Comparison of ENCODE assay signal across 1 cellular context in genomic region chr11:7019500-7020182, GRCh38.
TF ChIP-seq lines count a peak whose summit lies in the region.

No MANE protein-coding gene starts in this region.

TF ChIP-seq in HepG2, 621 proteins besides CTCF, POLR2A, EP300 and RAD21 (continued from another document and continues in another):
- no peak for TF ChIP-seq ZNF318 (CRISPR knock-in tag; IDR thresholded peaks at IDR 0.05)
- no peak for TF ChIP-seq MATR3 (CRISPR knock-in tag; IDR thresholded peaks at IDR 0.05)
- TF ChIP-seq, protein P1, sequence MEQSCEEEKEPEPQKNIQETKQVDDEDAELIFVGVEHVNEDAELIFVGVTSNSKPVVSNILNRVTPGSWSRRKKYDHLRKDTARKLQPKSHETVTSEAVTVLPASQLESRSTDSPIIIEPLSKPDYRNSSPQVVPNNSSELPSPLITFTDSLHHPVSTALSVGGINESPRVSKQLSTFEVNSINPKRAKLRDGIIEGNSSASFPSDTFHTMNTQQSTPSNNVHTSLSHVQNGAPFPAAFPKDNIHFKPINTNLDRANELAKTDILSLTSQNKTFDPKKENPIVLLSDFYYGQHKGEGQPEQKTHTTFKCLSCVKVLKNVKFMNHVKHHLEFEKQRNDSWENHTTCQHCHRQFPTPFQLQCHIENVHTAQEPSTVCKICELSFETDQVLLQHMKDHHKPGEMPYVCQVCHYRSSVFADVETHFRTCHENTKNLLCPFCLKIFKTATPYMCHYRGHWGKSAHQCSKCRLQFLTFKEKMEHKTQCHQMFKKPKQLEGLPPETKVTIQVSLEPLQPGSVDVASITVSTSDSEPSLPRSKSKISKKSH (CRISPR knock-in tag; IDR thresholded peaks at IDR 0.05; ENCODE audit: borderline replicate concordance), result no peak
- no peak for TF ChIP-seq SOX5 (CRISPR knock-in tag; IDR thresholded peaks at IDR 0.05; ENCODE audit: borderline replicate concordance)
- no peak for TF ChIP-seq ZNF138 (CRISPR knock-in tag; IDR thresholded peaks at IDR 0.05; ENCODE audit: low read depth)
- TF ChIP-seq SETDB1 (CRISPR knock-in tag; IDR thresholded peaks at IDR 0.05; ENCODE audit: borderline replicate concordance), result no peak
- TF ChIP-seq KDM1A (CRISPR knock-in tag; IDR thresholded peaks at IDR 0.05), result peak; percentile 86
- TF ChIP-seq KAT8 (CRISPR knock-in tag; IDR thresholded peaks at IDR 0.05), result peak; percentile 15; the same call in 1 of the 2 replicates
- TF ChIP-seq TCF7L2 (IDR thresholded peaks at IDR 0.05; ENCODE audit: low read depth, low read length), result no peak
- no peak for TF ChIP-seq ZNF264 (CRISPR knock-in tag; IDR thresholded peaks at IDR 0.05)
- no peak for TF ChIP-seq RFX5 (IDR thresholded peaks at IDR 0.05; ENCODE audit: low read depth, low read length)
- TF ChIP-seq CC2D1A (CRISPR knock-in tag; IDR thresholded peaks at IDR 0.05), result no peak
- no peak for TF ChIP-seq ZNF234 (CRISPR knock-in tag; conservative IDR thresholded peaks at IDR 0.05)
- TF ChIP-seq ZUFSP (CRISPR knock-in tag; IDR thresholded peaks at IDR 0.05; ENCODE audit: borderline replicate concordance), result no peak
- TF ChIP-seq ATF3 (CRISPR knock-in tag; IDR thresholded peaks at IDR 0.05), result no peak
- TF ChIP-seq ADNP (CRISPR knock-in tag; IDR thresholded peaks at IDR 0.05), result 0 out of 2 replicates have a peak, but pooled peaks have one; percentile 20
- no peak for TF ChIP-seq HNRNPK (IDR thresholded peaks at IDR 0.05; ENCODE audit: low read depth, low read length, poor library complexity, severe bottlenecking)
- TF ChIP-seq PRPF4 (IDR thresholded peaks at IDR 0.05; ENCODE audit: low read depth, low read length, poor library complexity, severe bottlenecking), result no peak
- no peak for TF ChIP-seq HDAC1 (CRISPR knock-in tag; IDR thresholded peaks at IDR 0.05)
- TF ChIP-seq, protein P2, sequence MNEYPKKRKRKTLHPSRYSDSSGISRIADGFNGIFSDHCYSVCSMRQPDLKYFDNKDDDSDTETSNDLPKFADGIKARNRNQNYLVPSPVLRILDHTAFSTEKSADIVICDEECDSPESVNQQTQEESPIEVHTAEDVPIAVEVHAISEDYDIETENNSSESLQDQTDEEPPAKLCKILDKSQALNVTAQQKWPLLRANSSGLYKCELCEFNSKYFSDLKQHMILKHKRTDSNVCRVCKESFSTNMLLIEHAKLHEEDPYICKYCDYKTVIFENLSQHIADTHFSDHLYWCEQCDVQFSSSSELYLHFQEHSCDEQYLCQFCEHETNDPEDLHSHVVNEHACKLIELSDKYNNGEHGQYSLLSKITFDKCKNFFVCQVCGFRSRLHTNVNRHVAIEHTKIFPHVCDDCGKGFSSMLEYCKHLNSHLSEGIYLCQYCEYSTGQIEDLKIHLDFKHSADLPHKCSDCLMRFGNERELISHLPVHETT (CRISPR knock-in tag; conservative IDR thresholded peaks at IDR 0.05), result no peak
- no peak for TF ChIP-seq ZNF674 (CRISPR knock-in tag; IDR thresholded peaks at IDR 0.05; ENCODE audit: low read depth)
- TF ChIP-seq MIER2 (CRISPR knock-in tag; IDR thresholded peaks at IDR 0.05), result no peak
- TF ChIP-seq ZNF558 (CRISPR knock-in tag; IDR thresholded peaks at IDR 0.05; ENCODE audit: borderline replicate concordance), result no peak
- no peak for TF ChIP-seq YEATS4 (CRISPR knock-in tag; IDR thresholded peaks at IDR 0.05; ENCODE audit: borderline replicate concordance)
- TF ChIP-seq ZFYVE20 (CRISPR knock-in tag; IDR thresholded peaks at IDR 0.05; ENCODE audit: borderline replicate concordance, low read depth), result no peak
- no peak for TF ChIP-seq ELF3 (CRISPR knock-in tag; IDR thresholded peaks at IDR 0.05)
- TF ChIP-seq NKX3-1 (CRISPR knock-in tag; IDR thresholded peaks at IDR 0.05), result no peak
- TF ChIP-seq ZMYM3 (CRISPR knock-in tag; IDR thresholded peaks at IDR 0.05), result peak; percentile 20; the same call in 1 of the 2 replicates
- TF ChIP-seq, protein P3, sequence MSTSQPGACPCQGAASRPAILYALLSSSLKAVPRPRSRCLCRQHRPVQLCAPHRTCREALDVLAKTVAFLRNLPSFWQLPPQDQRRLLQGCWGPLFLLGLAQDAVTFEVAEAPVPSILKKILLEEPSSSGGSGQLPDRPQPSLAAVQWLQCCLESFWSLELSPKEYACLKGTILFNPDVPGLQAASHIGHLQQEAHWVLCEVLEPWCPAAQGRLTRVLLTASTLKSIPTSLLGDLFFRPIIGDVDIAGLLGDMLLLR (CRISPR knock-in tag; IDR thresholded peaks at IDR 0.05), result no peak
- no peak for TF ChIP-seq MTA3 (CRISPR knock-in tag; IDR thresholded peaks at IDR 0.05)
- TF ChIP-seq, protein P4, sequence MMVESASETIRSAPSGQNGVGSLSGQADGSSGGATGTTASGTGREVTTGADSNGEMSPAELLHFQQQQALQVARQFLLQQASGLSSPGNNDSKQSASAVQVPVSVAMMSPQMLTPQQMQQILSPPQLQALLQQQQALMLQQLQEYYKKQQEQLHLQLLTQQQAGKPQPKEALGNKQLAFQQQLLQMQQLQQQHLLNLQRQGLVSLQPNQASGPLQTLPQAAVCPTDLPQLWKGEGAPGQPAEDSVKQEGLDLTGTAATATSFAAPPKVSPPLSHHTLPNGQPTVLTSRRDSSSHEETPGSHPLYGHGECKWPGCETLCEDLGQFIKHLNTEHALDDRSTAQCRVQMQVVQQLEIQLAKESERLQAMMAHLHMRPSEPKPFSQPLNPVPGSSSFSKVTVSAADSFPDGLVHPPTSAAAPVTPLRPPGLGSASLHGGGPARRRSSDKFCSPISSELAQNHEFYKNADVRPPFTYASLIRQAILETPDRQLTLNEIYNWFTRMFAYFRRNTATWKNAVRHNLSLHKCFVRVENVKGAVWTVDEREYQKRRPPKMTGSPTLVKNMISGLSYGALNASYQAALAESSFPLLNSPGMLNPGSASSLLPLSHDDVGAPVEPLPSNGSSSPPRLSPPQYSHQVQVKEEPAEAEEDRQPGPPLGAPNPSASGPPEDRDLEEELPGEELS (CRISPR knock-in tag; IDR thresholded peaks at IDR 0.05), result no peak
- TF ChIP-seq NR2F6 (IDR thresholded peaks at IDR 0.05), result no peak
- no peak for TF ChIP-seq NR2F6 (CRISPR knock-in tag; IDR thresholded peaks at IDR 0.05)
- TF ChIP-seq, protein P5, sequence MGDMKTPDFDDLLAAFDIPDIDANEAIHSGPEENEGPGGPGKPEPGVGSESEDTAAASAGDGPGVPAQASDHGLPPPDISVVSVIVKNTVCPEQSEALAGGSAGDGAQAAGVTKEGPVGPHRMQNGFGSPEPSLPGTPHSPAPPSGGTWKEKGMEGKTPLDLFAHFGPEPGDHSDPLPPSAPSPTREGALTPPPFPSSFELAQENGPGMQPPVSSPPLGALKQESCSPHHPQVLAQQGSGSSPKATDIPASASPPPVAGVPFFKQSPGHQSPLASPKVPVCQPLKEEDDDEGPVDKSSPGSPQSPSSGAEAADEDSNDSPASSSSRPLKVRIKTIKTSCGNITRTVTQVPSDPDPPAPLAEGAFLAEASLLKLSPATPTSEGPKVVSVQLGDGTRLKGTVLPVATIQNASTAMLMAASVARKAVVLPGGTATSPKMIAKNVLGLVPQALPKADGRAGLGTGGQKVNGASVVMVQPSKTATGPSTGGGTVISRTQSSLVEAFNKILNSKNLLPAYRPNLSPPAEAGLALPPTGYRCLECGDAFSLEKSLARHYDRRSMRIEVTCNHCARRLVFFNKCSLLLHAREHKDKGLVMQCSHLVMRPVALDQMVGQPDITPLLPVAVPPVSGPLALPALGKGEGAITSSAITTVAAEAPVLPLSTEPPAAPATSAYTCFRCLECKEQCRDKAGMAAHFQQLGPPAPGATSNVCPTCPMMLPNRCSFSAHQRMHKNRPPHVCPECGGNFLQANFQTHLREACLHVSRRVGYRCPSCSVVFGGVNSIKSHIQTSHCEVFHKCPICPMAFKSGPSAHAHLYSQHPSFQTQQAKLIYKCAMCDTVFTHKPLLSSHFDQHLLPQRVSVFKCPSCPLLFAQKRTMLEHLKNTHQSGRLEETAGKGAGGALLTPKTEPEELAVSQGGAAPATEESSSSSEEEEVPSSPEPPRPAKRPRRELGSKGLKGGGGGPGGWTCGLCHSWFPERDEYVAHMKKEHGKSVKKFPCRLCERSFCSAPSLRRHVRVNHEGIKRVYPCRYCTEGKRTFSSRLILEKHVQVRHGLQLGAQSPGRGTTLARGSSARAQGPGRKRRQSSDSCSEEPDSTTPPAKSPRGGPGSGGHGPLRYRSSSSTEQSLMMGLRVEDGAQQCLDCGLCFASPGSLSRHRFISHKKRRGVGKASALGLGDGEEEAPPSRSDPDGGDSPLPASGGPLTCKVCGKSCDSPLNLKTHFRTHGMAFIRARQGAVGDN (CRISPR knock-in tag; IDR thresholded peaks at IDR 0.05), result no peak
- TF ChIP-seq ZFP36 (IDR thresholded peaks at IDR 0.05; ENCODE audit: borderline replicate concordance, low read depth, low read length, partially characterized antibody), result no peak
- 0 out of 2 replicates have a peak, but pooled peaks have one; percentile 1 for TF ChIP-seq ZSCAN9 (CRISPR knock-in tag; IDR thresholded peaks at IDR 0.05; ENCODE audit: borderline replicate concordance)
- no peak for TF ChIP-seq SCMH1 (CRISPR knock-in tag; IDR thresholded peaks at IDR 0.05; ENCODE audit: borderline replicate concordance)
